ENCODE assay signal across 8 cellular contexts in genomic region chr6:28657756-28658465, GRCh38.
DNase-seq lines count a peak whose midpoint lies in the region; ATAC-seq, FAIRE-seq and TF ChIP-seq lines count a peak whose summit lies in the region.

No MANE protein-coding gene starts in this region.

- peak overlapping the region; percentile 73 for H3K4me3 Mint-ChIP-seq in T-helper 1 cell treated with Interleukin-12 subunit alpha and Interleukin-12 subunit beta and Interleukin-4 antibody, amounts not matched to agents 30 μg/mL and 1 μg/mL, for 36 hours
- peak overlapping the region; percentile 88 to 96 (median 92) for H3K4me3 Mint-ChIP-seq in brain

- H3K27me3 Mint-ChIP-seq in T-helper 1 cell treated with Interleukin-12 subunit alpha and Interleukin-12 subunit beta and Interleukin-4 antibody, amounts not matched to agents 30 μg/mL and 1 μg/mL, for 36 hours (ENCODE audit: low read depth): peaks cover 63% of the 10 kb centered on the region
- peaks cover 25% of the 10 kb centered on the region for H3K27me3 Mint-ChIP-seq in brain

- FAIRE-seq in A204.1 (lab: Jason Lieb, UNC): peak; percentile 25

- peaks cover 19% of the 10 kb centered on the region for H3K4me1 Mint-ChIP-seq in T-helper 1 cell treated with Interleukin-12 subunit alpha and Interleukin-12 subunit beta and Interleukin-4 antibody, amounts not matched to agents 30 μg/mL and 1 μg/mL, for 36 hours (ENCODE audit: low read depth)
- H3K4me1 Mint-ChIP-seq in brain: peaks cover 29% of the 10 kb centered on the region

- peak overlapping the region; percentile 81 for H3K27ac Mint-ChIP-seq in T-helper 1 cell treated with Interleukin-12 subunit alpha and Interleukin-12 subunit beta and Interleukin-4 antibody, amounts not matched to agents 30 μg/mL and 1 μg/mL, for 36 hours
- H3K27ac Mint-ChIP-seq in brain: peak overlapping the region; percentile 54 to 97 (median 91)

- peak; percentile 68 for ATAC-seq in GM18861 (IDR thresholded peaks at IDR 0.05; ENCODE audit: unreplicated experiment)
- ATAC-seq in GM21786 (IDR thresholded peaks at IDR 0.05; ENCODE audit: unreplicated experiment): no peak

- no peaks in the 10 kb centered on the region for H3K36me3 Mint-ChIP-seq in T-helper 1 cell treated with Interleukin-12 subunit alpha and Interleukin-12 subunit beta and Interleukin-4 antibody, amounts not matched to agents 30 μg/mL and 1 μg/mL, for 36 hours (ENCODE audit: low read depth)
- no peaks in the 10 kb centered on the region for H3K36me3 Mint-ChIP-seq in brain

- no peaks in the 10 kb centered on the region for H3K9me3 ChIP-seq in iPS-18c (ENCODE audit: control insufficient read depth, insufficient read depth, low read length)

- TF ChIP-seq CTCF in brain (conservative IDR thresholded peaks at IDR 0.05): no peak

- peak; percentile 57 for DNase-seq in LoVo (ENCODE audit: low spot score)
- DNase-seq in stimulated activated CD4-positive, alpha-beta T cell treated with anti-CD3 and anti-CD28 coated beads, Interleukin-12 subunit alpha, Interleukin-12 subunit beta, amount 100 ng/mL, for 4 hours: peak; percentile 66

- no peaks in the 10 kb centered on the region for H3K9me3 Mint-ChIP-seq in T-helper 1 cell treated with Interleukin-12 subunit alpha and Interleukin-12 subunit beta and Interleukin-4 antibody, amounts not matched to agents 30 μg/mL and 1 μg/mL, for 36 hours
- peaks cover 0 to 16% (median 6%) of the 10 kb centered on the region in 5 experiments for H3K9me3 Mint-ChIP-seq in brain

- peak overlapping the region; percentile 60 for H3K4me3 ChIP-seq in iPS-18c (ENCODE audit: insufficient read depth, low read depth, low read length)
